22 cellular contexts compared by ENCODE assay signal in the genomic region with DNA sequence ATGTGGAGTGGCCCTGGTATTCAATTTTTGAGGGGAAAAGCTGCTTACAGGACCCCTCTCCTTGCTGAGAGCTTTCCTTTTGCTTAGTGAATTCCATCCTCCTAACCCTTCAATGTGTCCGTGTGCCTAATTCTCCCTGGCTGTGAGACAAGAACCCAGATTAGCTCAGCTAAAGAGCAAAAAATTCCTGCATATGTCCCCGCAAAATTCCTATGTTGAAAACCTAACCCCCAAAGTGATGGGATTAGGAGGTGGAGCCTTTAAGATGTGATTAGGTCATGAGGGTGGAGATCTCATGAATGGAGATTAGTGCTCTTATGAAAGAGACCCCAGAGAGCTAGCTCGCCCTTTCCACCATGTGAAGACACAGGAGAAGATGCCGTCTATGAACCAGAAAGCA.
"Had no signal": no experiment of that assay in that cellular context is flagged by ENCODE, and none has a peak within 500 bp of the region (broad histone marks: within the 10 kb centered on the region; RNA-seq: fewer than 3 reads in every experiment).

No MANE protein-coding gene starts in this region.

- H3K36me3 Mint-ChIP-seq: activated naive CD4-positive, alpha-beta T cell treated with anti-CD3 and anti-CD28 coated beads, Interleukin-2, amount 50 U/mL, for 24 hours; stimulated activated naive B cell treated with anti-CD40 and anti-IgM and Interleukin-4, amounts not matched to agents 10 μg/mL and 1 μg/mL and 100 μg/mL, for 72 hours had no signal

- H3K27me3 Mint-ChIP-seq: activated CD4-positive, alpha-beta memory T cell treated with anti-CD3 and anti-CD28 coated beads, Interleukin-2, amount 10 ng/mL, durations not matched to agents 7 days and 5 days; activated CD4-positive, alpha-beta T cell treated with anti-CD3 and anti-CD28 coated beads, Interleukin-2, amount 10 ng/mL, durations not matched to agents 24 days and 14 days; activated naive CD4-positive, alpha-beta T cell treated with anti-CD3 and anti-CD28 coated beads, Interleukin-2, amount 50 U/mL, for 24 hours; central memory CD8-positive, alpha-beta T cell; stimulated activated naive B cell treated with anti-CD40 and anti-IgM and Interleukin-4, amounts not matched to agents 10 μg/mL and 1 μg/mL and 100 μg/mL, for 72 hours had no signal

- H3K9me3 Mint-ChIP-seq: activated CD4-positive, alpha-beta memory T cell treated with anti-CD3 and anti-CD28 coated beads, Interleukin-2, amount 10 ng/mL, durations not matched to agents 7 days and 5 days; activated CD4-positive, alpha-beta T cell treated with anti-CD3 and anti-CD28 coated beads, Interleukin-2, amount 10 ng/mL, durations not matched to agents 24 days and 14 days; central memory CD8-positive, alpha-beta T cell; natural killer cell treated with Interleukin-12 subunit alpha and Interleukin-12 subunit beta and Interleukin-15 and Interleukin-18, amount 100 ng/mL, for 72 hours; stimulated activated naive B cell treated with anti-CD40 and anti-IgM and Interleukin-4, amounts not matched to agents 10 μg/mL and 1 μg/mL and 100 μg/mL, for 72 hours had no signal

- H3K27ac Mint-ChIP-seq: activated CD4-positive, alpha-beta memory T cell treated with anti-CD3 and anti-CD28 coated beads, Interleukin-2, amount 10 ng/mL, durations not matched to agents 7 days and 5 days; activated CD4-positive, alpha-beta T cell treated with anti-CD3 and anti-CD28 coated beads, Interleukin-2, amount 10 ng/mL, durations not matched to agents 24 days and 14 days; activated naive CD4-positive, alpha-beta T cell treated with anti-CD3 and anti-CD28 coated beads, Interleukin-2, amount 50 U/mL, for 24 hours; activated T-cell treated with anti-CD3 and anti-CD28 coated beads, Interleukin-2, amount 50 U/mL, for 72 hours; natural killer cell treated with Interleukin-12 subunit alpha and Interleukin-12 subunit beta and Interleukin-15 and Interleukin-18, amount 100 ng/mL, for 72 hours; stimulated activated naive B cell treated with anti-CD40 and anti-IgM and Interleukin-4, amounts not matched to agents 10 μg/mL and 1 μg/mL and 100 μg/mL, for 72 hours had no signal

- H3K27me3 ChIP-seq: esophagus muscularis mucosa, hepatocyte, sigmoid colon, transverse colon, vagina had no signal

- H3K4me3 ChIP-seq: esophagus muscularis mucosa, hepatocyte, left ventricle myocardium inferior, sigmoid colon, transverse colon, vagina had no signal

- FAIRE-seq: colon, frontal cortex had no signal

- H3K4me2 ChIP-seq: hepatocyte had no signal

- H3K27ac ChIP-seq: esophagus muscularis mucosa, hepatocyte, left ventricle myocardium inferior, sigmoid colon, transverse colon, vagina had no signal

- H3K36me3 ChIP-seq: esophagus muscularis mucosa, left ventricle myocardium inferior, sigmoid colon, transverse colon, vagina had no signal

- H3K4me3 Mint-ChIP-seq: activated CD4-positive, alpha-beta memory T cell treated with anti-CD3 and anti-CD28 coated beads, Interleukin-2, amount 10 ng/mL, durations not matched to agents 7 days and 5 days; activated CD4-positive, alpha-beta T cell treated with anti-CD3 and anti-CD28 coated beads, Interleukin-2, amount 10 ng/mL, durations not matched to agents 24 days and 14 days; activated naive CD4-positive, alpha-beta T cell treated with anti-CD3 and anti-CD28 coated beads, Interleukin-2, amount 50 U/mL, for 24 hours; activated T-cell treated with anti-CD3 and anti-CD28 coated beads, Interleukin-2, amount 50 U/mL, for 72 hours; central memory CD8-positive, alpha-beta T cell; natural killer cell treated with Interleukin-12 subunit alpha and Interleukin-12 subunit beta and Interleukin-15 and Interleukin-18, amount 100 ng/mL, for 72 hours; stimulated activated naive B cell treated with anti-CD40 and anti-IgM and Interleukin-4, amounts not matched to agents 10 μg/mL and 1 μg/mL and 100 μg/mL, for 72 hours had no signal

- H3K9me3 ChIP-seq: esophagus muscularis mucosa, left ventricle myocardium inferior, sigmoid colon, transverse colon, vagina had no signal

- ATAC-seq: activated CD4-positive, CD25-positive, alpha-beta regulatory T cell treated with anti-CD3 and anti-CD28 coated beads, Interleukin-2, amount 50 U/mL, for 24 hours; activated T-cell treated with anti-CD3 and anti-CD28 coated beads, Interleukin-2, amount 50 U/mL, for 72 hours; natural killer cell treated with Interleukin-12 subunit alpha and Interleukin-12 subunit beta and Interleukin-15 and Interleukin-18, amount 100 ng/mL, for 72 hours; stimulated activated naive B cell treated with anti-CD40 and anti-IgM and Interleukin-4, amounts not matched to agents 10 μg/mL and 1 μg/mL and 100 μg/mL, for 72 hours had no signal

- H3K4me1 Mint-ChIP-seq: activated CD4-positive, alpha-beta memory T cell treated with anti-CD3 and anti-CD28 coated beads, Interleukin-2, amount 10 ng/mL, durations not matched to agents 7 days and 5 days; activated CD4-positive, alpha-beta T cell treated with anti-CD3 and anti-CD28 coated beads, Interleukin-2, amount 10 ng/mL, durations not matched to agents 24 days and 14 days; activated naive CD4-positive, alpha-beta T cell treated with anti-CD3 and anti-CD28 coated beads, Interleukin-2, amount 50 U/mL, for 24 hours; central memory CD8-positive, alpha-beta T cell; stimulated activated naive B cell treated with anti-CD40 and anti-IgM and Interleukin-4, amounts not matched to agents 10 μg/mL and 1 μg/mL and 100 μg/mL, for 72 hours had no signal

- H2AFZ ChIP-seq: hepatocyte had no signal

- H3K4me1 ChIP-seq: esophagus muscularis mucosa, left ventricle myocardium inferior, sigmoid colon, transverse colon, vagina had no signal

- H3K79me2 ChIP-seq: hepatocyte had no signal

- DNase-seq: activated CD4-positive, alpha-beta memory T cell treated with anti-CD3 and anti-CD28 coated beads, Interleukin-2, amount 10 ng/mL, durations not matched to agents 7 days and 5 days; activated CD4-positive, alpha-beta T cell treated with anti-CD3 and anti-CD28 coated beads, Interleukin-2, amount 10 ng/mL, durations not matched to agents 24 days and 14 days; activated effector memory CD4-positive, alpha-beta T cell treated with Interleukin-2 at 50 U/mL for 16 hours; activated T-cell treated with anti-CD3 and anti-CD28 coated beads, Interleukin-2, amount 50 U/mL, for 72 hours; anterior cingulate cortex; effector memory CD4-positive, alpha-beta T cell; left ventricle myocardium inferior; sigmoid colon; stimulated activated CD4-positive, alpha-beta T cell treated with anti-CD3 and anti-CD28 coated beads, Interleukin-2, amount 100 ng/mL, for 48 hours; stimulated activated CD8-positive, alpha-beta memory T cell treated with anti-CD3 and anti-CD28 coated beads, Interleukin-4, amount 100 ng/mL, for 48 hours; stimulated activated naive B cell treated with anti-CD40 and anti-IgM and Interleukin-4, amounts not matched to agents 10 μg/mL and 1 μg/mL and 100 μg/mL, for 72 hours; T-helper 2 cell; transverse colon had no signal
